ENCODE assay signal across 18 cellular contexts in genomic region chr3:129534428-129535027, GRCh38. TPM values are rescaled to one million over a fixed set of nuclear protein-coding genes. Genes with fewer than 3 reads are reported as not detected.
DNase-seq lines count a peak whose midpoint lies in the region; ATAC-seq, FAIRE-seq and TF ChIP-seq lines count a peak whose summit lies in the region.
"Had no signal": no experiment of that assay in that cellular context is flagged by ENCODE, and none has a peak within 500 bp of the region (broad histone marks: within the 10 kb centered on the region; RNA-seq: fewer than 3 reads in every experiment).

No MANE protein-coding gene starts in this region.

- ATAC-seq in A549 (no peak), SK-N-SH treated with all-trans-retinoic acid at 6 μM for 48 hours (no peak), GM21786 (IDR thresholded peaks at IDR 0.05; ENCODE audit: unreplicated experiment) (no peak), HG03439 (IDR thresholded peaks at IDR 0.05; ENCODE audit: unreplicated experiment) (no peak)
- ATAC-seq: activated CD4-positive, CD25-positive, alpha-beta regulatory T cell treated with anti-CD3 and anti-CD28 coated beads, Interleukin-2, amount 50 U/mL, for 24 hours had no signal

- H3K4me1 ChIP-seq in A549, result peaks cover 23% of the 10 kb centered on the region

- no peak for FAIRE-seq in A549 (lab: Jason Lieb, UNC)
- FAIRE-seq: colon had no signal

- H3K36me3 Mint-ChIP-seq in brain (no peaks in the 10 kb centered on the region), nephron (ENCODE audit: low read depth) (no peaks in the 10 kb centered on the region)
- H3K36me3 Mint-ChIP-seq: activated naive CD8-positive, alpha-beta T cell had no signal

- TF ChIP-seq RAD21 in A549 (conservative IDR thresholded peaks at IDR 0.05 in 1 of 2, IDR thresholded peaks at IDR 0.05 in 1 of 2), result no peak

- H3K27me3 Mint-ChIP-seq in brain, result peaks cover 7% of the 10 kb centered on the region
- peaks cover 14% of the 10 kb centered on the region for H3K27me3 Mint-ChIP-seq in nephron (ENCODE audit: low read depth)
- H3K27me3 Mint-ChIP-seq: activated naive CD8-positive, alpha-beta T cell had no signal

- H3K4me3 Mint-ChIP-seq in brain, result no peak overlapping the region
- no peak overlapping the region for H3K4me3 Mint-ChIP-seq in nephron
- H3K4me3 Mint-ChIP-seq: activated naive CD8-positive, alpha-beta T cell had no signal

- no peak for TF ChIP-seq EP300 in A549 (IDR thresholded peaks at IDR 0.05)

- H3K4me3 ChIP-seq in A549, result no peak overlapping the region
- H3K4me3 ChIP-seq: left ventricle myocardium inferior, right lobe of liver had no signal

- TF ChIP-seq POLR2A in A549 (IDR thresholded peaks at IDR 0.05; ENCODE audit: low read length), result no peak

- peak overlapping the region in 1 of 2 experiments; percentile 38; a peak in 3 of 6 replicates for H3K27ac ChIP-seq in A549
- H3K27ac ChIP-seq: left ventricle myocardium inferior, right lobe of liver had no signal

- peaks cover 0 to 2% (median 0%) of the 10 kb centered on the region in 5 experiments for H3K9me3 Mint-ChIP-seq in brain
- H3K9me3 Mint-ChIP-seq in nephron, result no peaks in the 10 kb centered on the region

- H3K4me1 Mint-ChIP-seq in brain, result peaks cover 34% of the 10 kb centered on the region
- H3K4me1 Mint-ChIP-seq in nephron, result peaks cover 38% of the 10 kb centered on the region

- no peak for DNase-seq in A549 (ENCODE audit: low read depth in 1 of 2, low spot score in 1 of 2)
- DNase-seq in HuH-7.5 (ENCODE audit: low spot score), result peak; percentile 58
- no peak for DNase-seq in HUDEP-2 (lab: John Stamatoyannopoulos, UW; ENCODE audit: unreplicated experiment in 76 of 76)
- DNase-seq: activated T-cell treated with anti-CD3 and anti-CD28 coated beads, Interleukin-2, amount 50 U/mL, for 48 hours; C1 segment of cervical spinal cord; left ventricle myocardium inferior; NCI-H187; NCI-H510A; occipital lobe had no signal

- no peaks in the 10 kb centered on the region for H3K9me3 ChIP-seq in A549
- H3K9me3 ChIP-seq: left ventricle myocardium inferior, right lobe of liver had no signal

- WGBS in A549 (ENCODE audit: missing lambda C conversion rate), result 45% methylated on average over 4 of the region's 4 CpGs

- POLR2A ChIA-PET in A549 (lab: Yijun Ruan, JAX), result no interaction called here

- TF ChIP-seq CTCF in A549 (IDR thresholded peaks at IDR 0.05) (no peak), brain (conservative IDR thresholded peaks at IDR 0.05) (no peak), nephron (IDR thresholded peaks at IDR 0.05; ENCODE audit: unreplicated experiment in 3 of 3) (no peak)

- H3K4me2 ChIP-seq in A549, result peak overlapping the region; percentile 49

- peak overlapping the region in 3 of 5 experiments; percentile 35 to 68 (median 67) for H3K27ac Mint-ChIP-seq in brain
- peak overlapping the region; percentile 68 to 80 (median 79) for H3K27ac Mint-ChIP-seq in nephron
- H3K27ac Mint-ChIP-seq: activated naive CD8-positive, alpha-beta T cell had no signal

- CTCF ChIA-PET in A549 (lab: Yijun Ruan, JAX), result interaction anchor here (0.8 to 1.4 kb wide), 2 partner anchors 9 to 20 kb away, joined by 3 to 5 read pairs; no protein-coding TSS in a partner anchor

TF ChIP-seq in A549, 52 proteins besides CTCF, POLR2A, EP300 and RAD21:
- no peak for TF ChIP-seq RARB (CRISPR knock-in tag; IDR thresholded peaks at IDR 0.05)
- no peak for TF ChIP-seq EHMT2 (IDR thresholded peaks at IDR 0.05; ENCODE audit: low read depth)
- no peak for TF ChIP-seq TFCP2L1 (CRISPR knock-in tag; IDR thresholded peaks at IDR 0.05)
- no peak for TF ChIP-seq MYC (IDR thresholded peaks at IDR 0.05; ENCODE audit: borderline replicate concordance, low read length)
- TF ChIP-seq HDAC2 (IDR thresholded peaks at IDR 0.05), result no peak
- no peak for TF ChIP-seq MAFK (IDR thresholded peaks at IDR 0.05; ENCODE audit: partially characterized antibody)
- TF ChIP-seq JUN (IDR thresholded peaks at IDR 0.05), result no peak
- TF ChIP-seq ZC3H11A (IDR thresholded peaks at IDR 0.05), result no peak
- no peak for TF ChIP-seq FOXS1 (CRISPR knock-in tag; IDR thresholded peaks at IDR 0.05)
- TF ChIP-seq SREBF2 (IDR thresholded peaks at IDR 0.05), result no peak
- no peak for TF ChIP-seq E2F6 (IDR thresholded peaks at IDR 0.05; ENCODE audit: borderline replicate concordance, low read depth)
- no peak for TF ChIP-seq BCL3 (IDR thresholded peaks at IDR 0.05)
- no peak for TF ChIP-seq RCOR1 (IDR thresholded peaks at IDR 0.05; ENCODE audit: low read depth, low read length)
- TF ChIP-seq BHLHE40 (IDR thresholded peaks at IDR 0.05; ENCODE audit: low read depth, low read length), result no peak
- no peak for TF ChIP-seq HOXB5 (CRISPR knock-in tag; IDR thresholded peaks at IDR 0.05)
- TF ChIP-seq CHD2 (IDR thresholded peaks at IDR 0.05; ENCODE audit: low read length, partially characterized antibody), result no peak
- no peak for TF ChIP-seq HOXA7 (CRISPR knock-in tag; IDR thresholded peaks at IDR 0.05)

TF ChIP-seq in SK-N-SH treated with all-trans-retinoic acid at 6 μM for 48 hours, 23 proteins besides CTCF, POLR2A, EP300 and RAD21:
- TF ChIP-seq ZNF565 (CRISPR knock-in tag; conservative IDR thresholded peaks at IDR 0.05; ENCODE audit: low read depth), result no peak
- TF ChIP-seq CSRNP3 (CRISPR knock-in tag; IDR thresholded peaks at IDR 0.05), result no peak
- TF ChIP-seq ZFP3 (CRISPR knock-in tag; IDR thresholded peaks at IDR 0.05), result no peak
- no peak for TF ChIP-seq OSR1 (CRISPR knock-in tag; IDR thresholded peaks at IDR 0.05)
- no peak for TF ChIP-seq BACH2 (CRISPR knock-in tag; IDR thresholded peaks at IDR 0.05; ENCODE audit: borderline replicate concordance)
- TF ChIP-seq ESRRG (CRISPR knock-in tag; IDR thresholded peaks at IDR 0.05), result no peak
- TF ChIP-seq GLIS3 (CRISPR knock-in tag; IDR thresholded peaks at IDR 0.05), result no peak
- TF ChIP-seq ZNF70 (CRISPR knock-in tag; IDR thresholded peaks at IDR 0.05), result no peak
- no peak for TF ChIP-seq POU6F1 (CRISPR knock-in tag; IDR thresholded peaks at IDR 0.05; ENCODE audit: borderline replicate concordance, low read depth)
- TF ChIP-seq ISL1 (CRISPR knock-in tag; IDR thresholded peaks at IDR 0.05), result no peak
- no peak for TF ChIP-seq ZNF8 (CRISPR knock-in tag; IDR thresholded peaks at IDR 0.05)
- no peak for TF ChIP-seq TOX (CRISPR knock-in tag; IDR thresholded peaks at IDR 0.05; ENCODE audit: borderline replicate concordance)
- TF ChIP-seq ZFP30 (CRISPR knock-in tag; IDR thresholded peaks at IDR 0.05), result no peak
- TF ChIP-seq ZC3H10 (CRISPR knock-in tag; IDR thresholded peaks at IDR 0.05), result no peak
- no peak for TF ChIP-seq RARB (CRISPR knock-in tag; IDR thresholded peaks at IDR 0.05)
- TF ChIP-seq CSDC2 (CRISPR knock-in tag; IDR thresholded peaks at IDR 0.05), result no peak

RNA-seq across cellular contexts. Expression of gene RHO, which starts 6.1 kb away (rescaled TPM):
- polyA plus RNA-seq in A549 (2011; rRNA removed) (0.03 and 0.04 TPM in 2 replicates), A549 (2017; fragmentation: RNase III; extraction: RNeasy Plus Mini Kit Qiagen cat#74134 plus additional on column Dnase treatment) (not detected in 3 replicates), brain (ENCODE audit: insufficient read depth, low read depth, low replicate concordance) (not detected)
- polyA plus RNA-seq in A549 (2012; cell fraction: cytosol; rRNA removed), result 0.01 TPM in 1 of 2 replicates, not detected in the other
- 0.05 and 0.11 TPM in 2 replicates for polyA plus RNA-seq in A549 (2012; cell fraction: nucleus; rRNA removed)
- not detected in 2 replicates for polyA minus RNA-seq in A549 (2011; rRNA and poly(A)+ RNA removed)

RNA-seq across cellular contexts. Expression of gene H1-8, which starts 8.4 kb away (rescaled TPM):
- polyA plus RNA-seq in A549 (2011; rRNA removed), result not detected in 2 replicates
- polyA plus RNA-seq in A549 (2012; cell fraction: cytosol; rRNA removed), result not detected in 2 replicates
- polyA plus RNA-seq in A549 (2012; cell fraction: nucleus; rRNA removed), result not detected in 2 replicates
- not detected in 3 replicates for polyA plus RNA-seq in A549 (2017; fragmentation: RNase III; extraction: RNeasy Plus Mini Kit Qiagen cat#74134 plus additional on column Dnase treatment)
- polyA minus RNA-seq in A549 (2011; rRNA and poly(A)+ RNA removed), result not detected in 2 replicates
- not detected for polyA plus RNA-seq in brain (ENCODE audit: insufficient read depth, low read depth, low replicate concordance)
